In the genomic region with DNA sequence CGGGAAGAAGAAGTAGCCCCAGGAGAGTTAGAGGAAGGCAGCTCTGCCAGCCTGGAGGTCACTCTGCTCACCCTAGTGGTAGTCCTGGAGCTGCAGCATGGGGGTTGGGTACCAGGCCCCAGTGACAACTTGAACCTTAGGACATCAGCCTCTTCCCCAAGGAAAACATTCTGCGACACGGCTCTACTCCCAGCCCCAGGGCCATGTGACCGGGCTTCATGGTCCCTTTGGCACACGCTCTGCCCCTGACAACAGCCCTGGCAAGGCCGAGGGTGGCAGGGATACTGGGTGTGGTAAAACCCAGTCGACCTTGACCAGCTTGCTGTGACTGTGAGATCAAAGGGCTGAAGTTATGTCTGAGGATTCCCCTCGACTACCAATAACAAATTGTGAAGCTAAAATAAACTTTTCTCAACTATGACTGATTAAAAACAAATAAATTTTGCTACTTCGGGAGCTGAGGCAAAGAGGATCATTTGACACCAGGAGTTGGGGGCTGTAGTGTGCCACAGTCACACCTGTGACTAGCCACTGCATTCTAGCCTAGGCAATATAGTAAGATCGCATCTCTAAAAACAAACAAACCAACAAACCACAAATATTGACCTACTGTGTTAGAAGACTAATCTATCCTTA, we compare ENCODE assay signal across 1 cellular context.
TF ChIP-seq lines count a peak whose summit lies in the region.

No MANE protein-coding gene starts in this region.

TF ChIP-seq in HepG2, 621 proteins besides CTCF, POLR2A, EP300 and RAD21 (continued from another document):
- TF ChIP-seq NRL (CRISPR knock-in tag; IDR thresholded peaks at IDR 0.05; ENCODE audit: borderline replicate concordance) = no peak
- TF ChIP-seq MED1 (CRISPR knock-in tag; IDR thresholded peaks at IDR 0.05) = no peak
- TF ChIP-seq, protein P1, sequence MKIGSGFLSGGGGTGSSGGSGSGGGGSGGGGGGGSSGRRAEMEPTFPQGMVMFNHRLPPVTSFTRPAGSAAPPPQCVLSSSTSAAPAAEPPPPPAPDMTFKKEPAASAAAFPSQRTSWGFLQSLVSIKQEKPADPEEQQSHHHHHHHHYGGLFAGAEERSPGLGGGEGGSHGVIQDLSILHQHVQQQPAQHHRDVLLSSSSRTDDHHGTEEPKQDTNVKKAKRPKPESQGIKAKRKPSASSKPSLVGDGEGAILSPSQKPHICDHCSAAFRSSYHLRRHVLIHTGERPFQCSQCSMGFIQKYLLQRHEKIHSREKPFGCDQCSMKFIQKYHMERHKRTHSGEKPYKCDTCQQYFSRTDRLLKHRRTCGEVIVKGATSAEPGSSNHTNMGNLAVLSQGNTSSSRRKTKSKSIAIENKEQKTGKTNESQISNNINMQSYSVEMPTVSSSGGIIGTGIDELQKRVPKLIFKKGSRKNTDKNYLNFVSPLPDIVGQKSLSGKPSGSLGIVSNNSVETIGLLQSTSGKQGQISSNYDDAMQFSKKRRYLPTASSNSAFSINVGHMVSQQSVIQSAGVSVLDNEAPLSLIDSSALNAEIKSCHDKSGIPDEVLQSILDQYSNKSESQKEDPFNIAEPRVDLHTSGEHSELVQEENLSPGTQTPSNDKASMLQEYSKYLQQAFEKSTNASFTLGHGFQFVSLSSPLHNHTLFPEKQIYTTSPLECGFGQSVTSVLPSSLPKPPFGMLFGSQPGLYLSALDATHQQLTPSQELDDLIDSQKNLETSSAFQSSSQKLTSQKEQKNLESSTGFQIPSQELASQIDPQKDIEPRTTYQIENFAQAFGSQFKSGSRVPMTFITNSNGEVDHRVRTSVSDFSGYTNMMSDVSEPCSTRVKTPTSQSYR (CRISPR knock-in tag; IDR thresholded peaks at IDR 0.05; ENCODE audit: borderline replicate concordance) = peak; percentile 65
- TF ChIP-seq, protein P2, sequence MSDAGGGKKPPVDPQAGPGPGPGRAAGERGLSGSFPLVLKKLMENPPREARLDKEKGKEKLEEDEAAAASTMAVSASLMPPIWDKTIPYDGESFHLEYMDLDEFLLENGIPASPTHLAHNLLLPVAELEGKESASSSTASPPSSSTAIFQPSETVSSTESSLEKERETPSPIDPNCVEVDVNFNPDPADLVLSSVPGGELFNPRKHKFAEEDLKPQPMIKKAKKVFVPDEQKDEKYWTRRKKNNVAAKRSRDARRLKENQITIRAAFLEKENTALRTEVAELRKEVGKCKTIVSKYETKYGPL (CRISPR knock-in tag; IDR thresholded peaks at IDR 0.05) = no peak
- TF ChIP-seq RFX5 (IDR thresholded peaks at IDR 0.05; ENCODE audit: low read depth, low read length) = no peak
- 0 out of 2 replicates have a peak, but pooled peaks have one; percentile 37 for TF ChIP-seq ZNF274 (CRISPR knock-in tag; IDR thresholded peaks at IDR 0.05)
- TF ChIP-seq, protein P3, sequence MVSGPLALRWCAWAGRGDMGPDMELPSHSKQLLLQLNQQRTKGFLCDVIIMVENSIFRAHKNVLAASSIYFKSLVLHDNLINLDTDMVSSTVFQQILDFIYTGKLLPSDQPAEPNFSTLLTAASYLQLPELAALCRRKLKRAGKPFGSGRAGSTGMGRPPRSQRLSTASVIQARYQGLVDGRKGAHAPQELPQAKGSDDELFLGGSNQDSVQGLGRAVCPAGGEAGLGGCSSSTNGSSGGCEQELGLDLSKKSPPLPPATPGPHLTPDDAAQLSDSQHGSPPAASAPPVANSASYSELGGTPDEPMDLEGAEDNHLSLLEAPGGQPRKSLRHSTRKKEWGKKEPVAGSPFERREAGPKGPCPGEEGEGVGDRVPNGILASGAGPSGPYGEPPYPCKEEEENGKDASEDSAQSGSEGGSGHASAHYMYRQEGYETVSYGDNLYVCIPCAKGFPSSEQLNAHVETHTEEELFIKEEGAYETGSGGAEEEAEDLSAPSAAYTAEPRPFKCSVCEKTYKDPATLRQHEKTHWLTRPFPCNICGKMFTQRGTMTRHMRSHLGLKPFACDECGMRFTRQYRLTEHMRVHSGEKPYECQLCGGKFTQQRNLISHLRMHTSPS (CRISPR knock-in tag; IDR thresholded peaks at IDR 0.05; ENCODE audit: low read depth) = peak; percentile 96
- TF ChIP-seq CHD4 (IDR thresholded peaks at IDR 0.05; ENCODE audit: borderline replicate concordance, low read length) = no peak
- 0 out of 2 replicates have a peak, but pooled peaks have one; percentile 19 for TF ChIP-seq ZMYM4 (CRISPR knock-in tag; IDR thresholded peaks at IDR 0.05)
- TF ChIP-seq, protein P4, sequence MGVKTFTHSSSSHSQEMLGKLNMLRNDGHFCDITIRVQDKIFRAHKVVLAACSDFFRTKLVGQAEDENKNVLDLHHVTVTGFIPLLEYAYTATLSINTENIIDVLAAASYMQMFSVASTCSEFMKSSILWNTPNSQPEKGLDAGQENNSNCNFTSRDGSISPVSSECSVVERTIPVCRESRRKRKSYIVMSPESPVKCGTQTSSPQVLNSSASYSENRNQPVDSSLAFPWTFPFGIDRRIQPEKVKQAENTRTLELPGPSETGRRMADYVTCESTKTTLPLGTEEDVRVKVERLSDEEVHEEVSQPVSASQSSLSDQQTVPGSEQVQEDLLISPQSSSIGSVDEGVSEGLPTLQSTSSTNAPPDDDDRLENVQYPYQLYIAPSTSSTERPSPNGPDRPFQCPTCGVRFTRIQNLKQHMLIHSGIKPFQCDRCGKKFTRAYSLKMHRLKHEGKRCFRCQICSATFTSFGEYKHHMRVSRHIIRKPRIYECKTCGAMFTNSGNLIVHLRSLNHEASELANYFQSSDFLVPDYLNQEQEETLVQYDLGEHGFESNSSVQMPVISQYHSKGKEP (CRISPR knock-in tag; IDR thresholded peaks at IDR 0.05) = no peak
- peak; percentile 35; the same call in 1 of the 2 replicates for TF ChIP-seq TCF7 (IDR thresholded peaks at IDR 0.05; ENCODE audit: low read depth)
- no peak for TF ChIP-seq IRX3 (CRISPR knock-in tag; IDR thresholded peaks at IDR 0.05; ENCODE audit: borderline replicate concordance, low read depth)
